In genomic region chr15:98442379-98442833, GRCh38 we compare ENCODE assay signal across 8 cellular contexts.
DNase-seq lines count a peak whose midpoint lies in the region; ATAC-seq and TF ChIP-seq lines count a peak whose summit lies in the region.

No MANE protein-coding gene starts in this region.

- TF ChIP-seq CTCF in OCI-LY1 (IDR thresholded peaks at IDR 0.05; ENCODE audit: low read length) (peak; percentile 84), psoas muscle (IDR thresholded peaks at IDR 0.05) (peak; percentile 60)

- 26 to 27% (median 27%) methylated on average over 4 of the region's 4 CpGs for WGBS in psoas muscle, 3 donors

- no peaks in the 10 kb centered on the region for H4K20me1 ChIP-seq in OCI-LY1 (ENCODE audit: insufficient read depth, low read length)

- no peak overlapping the region for H3K9ac ChIP-seq in OCI-LY1 (ENCODE audit: low read length)

- H3K36me3 ChIP-seq in OCI-LY1 (ENCODE audit: insufficient read depth, low read length): no peaks in the 10 kb centered on the region
- H3K36me3 ChIP-seq in psoas muscle (ENCODE audit: insufficient read depth in 1 of 2, low read depth in 1 of 2): no peaks in the 10 kb centered on the region

- peaks cover 5% of the 10 kb centered on the region for H3K27me3 Mint-ChIP-seq in activated T-helper 1 cell treated with anti-CD3 and anti-CD28 coated beads, Interleukin-12 subunit alpha, Interleukin-12 subunit beta, Interleukin-2, Interleukin-4 antibody, amounts not matched to agents 30 ng/mL and 10 ng/mL and 1 ng/mL, durations not matched to agents 14 hours and 24 hours and 36 hours (ENCODE audit: insufficient read depth)

- DNase-seq in DMS53 (lab: John Stamatoyannopoulos, UW) (peak; percentile 80), HPDE6-E6E7 (ENCODE audit: extremely low spot score) (peak; percentile 71), glomerular visceral epithelial cell (ENCODE audit: extremely low spot score) (peak; percentile 84), psoas muscle (no peak)
- peak; percentile 34 for DNase-seq in activated T-helper 1 cell treated with anti-CD3 and anti-CD28 coated beads, Interleukin-12 subunit alpha, Interleukin-12 subunit beta, Interleukin-2, Interleukin-4 antibody, amounts not matched to agents 30 ng/mL and 10 ng/mL and 1 ng/mL, durations not matched to agents 14 hours and 24 hours and 36 hours (ENCODE audit: low spot score)

- H3K4me1 ChIP-seq in OCI-LY1 (ENCODE audit: insufficient read depth, low read length, severe bottlenecking) (no peaks in the 10 kb centered on the region), psoas muscle (no peaks in the 10 kb centered on the region)

- H3K4me3 ChIP-seq in OCI-LY1 (ENCODE audit: low read depth, low read length, poor library complexity, severe bottlenecking) (no peak overlapping the region), psoas muscle (no peak overlapping the region)

- H3K36me3 Mint-ChIP-seq in activated T-helper 1 cell treated with anti-CD3 and anti-CD28 coated beads, Interleukin-12 subunit alpha, Interleukin-12 subunit beta, Interleukin-2, Interleukin-4 antibody, amounts not matched to agents 30 ng/mL and 10 ng/mL and 1 ng/mL, durations not matched to agents 14 hours and 24 hours and 36 hours (ENCODE audit: low read depth): no peaks in the 10 kb centered on the region

- peak; percentile 77 for ATAC-seq in GM19467 (IDR thresholded peaks at IDR 0.05; ENCODE audit: unreplicated experiment)
- peak in 3 of 4 donors; percentile 53 to 64 (median 54) for ATAC-seq in psoas muscle
- ATAC-seq in GM18873 (IDR thresholded peaks at IDR 0.05; ENCODE audit: low FRiP score, unreplicated experiment): no peak

- H3K9me2 ChIP-seq in OCI-LY1 (ENCODE audit: low read depth, low read length): no peaks in the 10 kb centered on the region

- H3K9me3 Mint-ChIP-seq in activated T-helper 1 cell treated with anti-CD3 and anti-CD28 coated beads, Interleukin-12 subunit alpha, Interleukin-12 subunit beta, Interleukin-2, Interleukin-4 antibody, amounts not matched to agents 30 ng/mL and 10 ng/mL and 1 ng/mL, durations not matched to agents 14 hours and 24 hours and 36 hours: no peaks in the 10 kb centered on the region

- H3K9me3 ChIP-seq in OCI-LY1 (ENCODE audit: low read length) (no peaks in the 10 kb centered on the region), psoas muscle (no peaks in the 10 kb centered on the region)

- H3K27ac ChIP-seq in OCI-LY1 (ENCODE audit: low read depth, low read length, poor library complexity, severe bottlenecking) (no peak overlapping the region), psoas muscle (no peak overlapping the region)

- H2AFZ ChIP-seq in OCI-LY1 (ENCODE audit: low read length): no peak overlapping the region

- no peak overlapping the region for H3K27ac Mint-ChIP-seq in activated T-helper 1 cell treated with anti-CD3 and anti-CD28 coated beads, Interleukin-12 subunit alpha, Interleukin-12 subunit beta, Interleukin-2, Interleukin-4 antibody, amounts not matched to agents 30 ng/mL and 10 ng/mL and 1 ng/mL, durations not matched to agents 14 hours and 24 hours and 36 hours

- no peaks in the 10 kb centered on the region for H3K79me2 ChIP-seq in OCI-LY1 (ENCODE audit: insufficient read depth, low read length)

- H3K27me3 ChIP-seq in OCI-LY1 (ENCODE audit: insufficient read depth, low read length): no peaks in the 10 kb centered on the region
- H3K27me3 ChIP-seq in psoas muscle (ENCODE audit: insufficient read depth in 3 of 3, low read length in 2 of 3): peaks cover 0 to 7% (median 4%) of the 10 kb centered on the region in 3 donors

- no peak overlapping the region for H3K4me3 Mint-ChIP-seq in activated T-helper 1 cell treated with anti-CD3 and anti-CD28 coated beads, Interleukin-12 subunit alpha, Interleukin-12 subunit beta, Interleukin-2, Interleukin-4 antibody, amounts not matched to agents 30 ng/mL and 10 ng/mL and 1 ng/mL, durations not matched to agents 14 hours and 24 hours and 36 hours

- H3K4me2 ChIP-seq in OCI-LY1 (ENCODE audit: low read length): no peak overlapping the region

- no peaks in the 10 kb centered on the region for H3F3A ChIP-seq in OCI-LY1 (ENCODE audit: insufficient read depth, low read length)

- H3K4me1 Mint-ChIP-seq in activated T-helper 1 cell treated with anti-CD3 and anti-CD28 coated beads, Interleukin-12 subunit alpha, Interleukin-12 subunit beta, Interleukin-2, Interleukin-4 antibody, amounts not matched to agents 30 ng/mL and 10 ng/mL and 1 ng/mL, durations not matched to agents 14 hours and 24 hours and 36 hours (ENCODE audit: low read depth): peaks cover 5% of the 10 kb centered on the region

- intact Hi-C loops in activated T-helper 1 cell treated with anti-CD3 and anti-CD28 coated beads, Interleukin-12 subunit alpha, Interleukin-12 subunit beta, Interleukin-2, Interleukin-4 antibody, amounts not matched to agents 30 ng/mL and 10 ng/mL and 1 ng/mL, durations not matched to agents 14 hours and 24 hours and 36 hours (cut with micrococcal nuclease): loop anchor here (1.0 to 10.0 kb wide), 4 partner anchors 204 to 770 kb away; no protein-coding TSS in a partner anchor
- intact Hi-C loops in psoas muscle (cut with DNase I): loop anchor here (5.0 to 10.0 kb wide), 3 partner anchors 462 to 635 kb away; no protein-coding TSS in a partner anchor

Comparison
In these comparisons a context has a peak if more than half of its experiments do, and no peak if none do; other contexts are left out.
1. DNase-seq: peak in DMS53 (single experiment), HPDE6-E6E7 (single experiment), activated T-helper 1 cell treated with anti-CD3 and anti-CD28 coated beads, Interleukin-12 subunit alpha, Interleukin-12 subunit beta, Interleukin-2, Interleukin-4 antibody, amounts not matched to agents 30 ng/mL and 10 ng/mL and 1 ng/mL, durations not matched to agents 14 hours and 24 hours and 36 hours (single experiment) and glomerular visceral epithelial cell (single experiment); none in psoas muscle (0 of 2).